In the genomic region with DNA sequence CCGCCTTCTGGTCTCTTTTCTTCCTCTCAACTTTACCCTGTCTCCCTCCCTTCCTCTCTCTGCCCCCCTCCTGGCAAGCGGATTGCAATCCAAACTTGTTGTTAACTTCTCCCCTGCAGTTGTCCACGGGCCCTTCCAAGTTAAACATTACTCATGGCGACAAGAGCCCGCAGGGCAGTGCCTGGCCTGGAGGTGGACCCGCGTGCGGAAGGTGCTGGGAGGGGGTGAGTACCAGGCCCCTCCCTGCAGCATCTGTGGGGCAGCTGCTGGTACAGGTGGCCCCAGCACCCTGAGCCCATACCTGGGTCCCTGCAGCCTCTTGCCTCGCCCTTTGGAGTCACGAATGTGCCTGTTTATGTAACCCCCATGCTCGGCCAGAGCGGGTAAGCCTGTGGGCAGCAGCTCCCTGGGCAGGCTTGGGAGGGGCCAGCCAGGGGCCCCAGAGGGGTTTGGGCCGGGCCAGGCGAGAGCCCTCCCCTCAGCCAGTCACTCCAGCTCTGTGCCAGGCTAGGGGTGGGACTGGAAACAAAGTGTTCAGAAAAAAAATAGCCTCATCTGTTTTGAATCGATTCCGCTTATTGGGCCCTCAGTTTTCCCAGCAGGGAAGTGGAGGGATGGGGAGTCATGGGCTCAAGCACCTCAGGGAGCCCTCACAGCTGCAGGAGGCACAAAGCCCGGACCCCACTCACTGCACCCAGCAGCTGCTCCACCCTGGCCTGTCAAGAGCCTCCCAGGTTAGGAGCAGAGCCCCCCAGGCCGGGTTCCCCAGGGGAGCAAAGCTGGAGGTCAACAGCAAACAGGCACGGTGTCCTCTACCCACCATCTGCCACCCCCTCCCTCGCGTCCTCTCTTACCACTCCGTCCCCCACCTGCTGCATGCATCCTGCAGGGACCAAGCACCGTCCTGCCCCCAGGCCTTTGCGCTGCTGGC, we compare ENCODE assay signal across 1 cellular context.
TF ChIP-seq lines count a peak whose summit lies in the region.

No MANE protein-coding gene starts in this region.

TF ChIP-seq in HepG2, 621 proteins besides CTCF, POLR2A, EP300 and RAD21 (continued from another document and continues in another):
- TF ChIP-seq, protein P1, sequence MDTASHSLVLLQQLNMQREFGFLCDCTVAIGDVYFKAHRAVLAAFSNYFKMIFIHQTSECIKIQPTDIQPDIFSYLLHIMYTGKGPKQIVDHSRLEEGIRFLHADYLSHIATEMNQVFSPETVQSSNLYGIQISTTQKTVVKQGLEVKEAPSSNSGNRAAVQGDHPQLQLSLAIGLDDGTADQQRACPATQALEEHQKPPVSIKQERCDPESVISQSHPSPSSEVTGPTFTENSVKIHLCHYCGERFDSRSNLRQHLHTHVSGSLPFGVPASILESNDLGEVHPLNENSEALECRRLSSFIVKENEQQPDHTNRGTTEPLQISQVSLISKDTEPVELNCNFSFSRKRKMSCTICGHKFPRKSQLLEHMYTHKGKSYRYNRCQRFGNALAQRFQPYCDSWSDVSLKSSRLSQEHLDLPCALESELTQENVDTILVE (CRISPR knock-in tag; IDR thresholded peaks at IDR 0.05): 0 out of 2 replicates have a peak, but pooled peaks have one; percentile 31
- TF ChIP-seq, protein P2, sequence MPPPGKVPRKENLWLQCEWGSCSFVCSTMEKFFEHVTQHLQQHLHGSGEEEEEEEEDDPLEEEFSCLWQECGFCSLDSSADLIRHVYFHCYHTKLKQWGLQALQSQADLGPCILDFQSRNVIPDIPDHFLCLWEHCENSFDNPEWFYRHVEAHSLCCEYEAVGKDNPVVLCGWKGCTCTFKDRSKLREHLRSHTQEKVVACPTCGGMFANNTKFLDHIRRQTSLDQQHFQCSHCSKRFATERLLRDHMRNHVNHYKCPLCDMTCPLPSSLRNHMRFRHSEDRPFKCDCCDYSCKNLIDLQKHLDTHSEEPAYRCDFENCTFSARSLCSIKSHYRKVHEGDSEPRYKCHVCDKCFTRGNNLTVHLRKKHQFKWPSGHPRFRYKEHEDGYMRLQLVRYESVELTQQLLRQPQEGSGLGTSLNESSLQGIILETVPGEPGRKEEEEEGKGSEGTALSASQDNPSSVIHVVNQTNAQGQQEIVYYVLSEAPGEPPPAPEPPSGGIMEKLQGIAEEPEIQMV (CRISPR knock-in tag; IDR thresholded peaks at IDR 0.05; ENCODE audit: low read depth): no peak
- no peak for TF ChIP-seq TSC22D2 (CRISPR knock-in tag; IDR thresholded peaks at IDR 0.05; ENCODE audit: borderline replicate concordance)
- peak; percentile 61 for TF ChIP-seq TEAD3 (CRISPR knock-in tag; optimal IDR thresholded peaks at IDR 0.05; ENCODE audit: borderline replicate concordance)
- peak; percentile 89; the same call in 1 of the 2 replicates for TF ChIP-seq ZSCAN25 (CRISPR knock-in tag; IDR thresholded peaks at IDR 0.05)
- no peak for TF ChIP-seq STAG1 (CRISPR knock-in tag; IDR thresholded peaks at IDR 0.05)
- no peak for TF ChIP-seq ELF4 (CRISPR knock-in tag; IDR thresholded peaks at IDR 0.05; ENCODE audit: borderline replicate concordance)
- TF ChIP-seq ZNF768 (CRISPR knock-in tag; IDR thresholded peaks at IDR 0.05): no peak
- TF ChIP-seq YY1 (IDR thresholded peaks at IDR 0.05; ENCODE audit: insufficient read depth, insufficient replicate concordance, low read depth, low read length): no peak
- TF ChIP-seq, protein P3, sequence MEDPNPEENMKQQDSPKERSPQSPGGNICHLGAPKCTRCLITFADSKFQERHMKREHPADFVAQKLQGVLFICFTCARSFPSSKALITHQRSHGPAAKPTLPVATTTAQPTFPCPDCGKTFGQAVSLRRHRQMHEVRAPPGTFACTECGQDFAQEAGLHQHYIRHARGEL (CRISPR knock-in tag; IDR thresholded peaks at IDR 0.05): no peak
- TF ChIP-seq, protein P4, sequence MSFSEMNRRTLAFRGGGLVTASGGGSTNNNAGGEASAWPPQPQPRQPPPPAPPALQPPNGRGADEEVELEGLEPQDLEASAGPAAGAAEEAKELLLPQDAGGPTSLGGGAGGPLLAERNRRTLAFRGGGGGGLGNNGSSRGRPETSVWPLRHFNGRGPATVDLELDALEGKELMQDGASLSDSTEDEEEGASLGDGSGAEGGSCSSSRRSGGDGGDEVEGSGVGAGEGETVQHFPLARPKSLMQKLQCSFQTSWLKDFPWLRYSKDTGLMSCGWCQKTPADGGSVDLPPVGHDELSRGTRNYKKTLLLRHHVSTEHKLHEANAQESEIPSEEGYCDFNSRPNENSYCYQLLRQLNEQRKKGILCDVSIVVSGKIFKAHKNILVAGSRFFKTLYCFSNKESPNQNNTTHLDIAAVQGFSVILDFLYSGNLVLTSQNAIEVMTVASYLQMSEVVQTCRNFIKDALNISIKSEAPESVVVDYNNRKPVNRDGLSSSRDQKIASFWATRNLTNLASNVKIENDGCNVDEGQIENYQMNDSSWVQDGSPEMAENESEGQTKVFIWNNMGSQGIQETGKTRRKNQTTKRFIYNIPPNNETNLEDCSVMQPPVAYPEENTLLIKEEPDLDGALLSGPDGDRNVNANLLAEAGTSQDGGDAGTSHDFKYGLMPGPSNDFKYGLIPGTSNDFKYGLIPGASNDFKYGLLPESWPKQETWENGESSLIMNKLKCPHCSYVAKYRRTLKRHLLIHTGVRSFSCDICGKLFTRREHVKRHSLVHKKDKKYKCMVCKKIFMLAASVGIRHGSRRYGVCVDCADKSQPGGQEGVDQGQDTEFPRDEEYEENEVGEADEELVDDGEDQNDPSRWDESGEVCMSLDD (CRISPR knock-in tag; IDR thresholded peaks at IDR 0.05; ENCODE audit: borderline replicate concordance): no peak
- TF ChIP-seq ZSCAN21 (CRISPR knock-in tag; IDR thresholded peaks at IDR 0.05; ENCODE audit: borderline replicate concordance): no peak
- TF ChIP-seq ZBTB8A (CRISPR knock-in tag; IDR thresholded peaks at IDR 0.05; ENCODE audit: borderline replicate concordance, low read depth): no peak
- TF ChIP-seq, protein P5, sequence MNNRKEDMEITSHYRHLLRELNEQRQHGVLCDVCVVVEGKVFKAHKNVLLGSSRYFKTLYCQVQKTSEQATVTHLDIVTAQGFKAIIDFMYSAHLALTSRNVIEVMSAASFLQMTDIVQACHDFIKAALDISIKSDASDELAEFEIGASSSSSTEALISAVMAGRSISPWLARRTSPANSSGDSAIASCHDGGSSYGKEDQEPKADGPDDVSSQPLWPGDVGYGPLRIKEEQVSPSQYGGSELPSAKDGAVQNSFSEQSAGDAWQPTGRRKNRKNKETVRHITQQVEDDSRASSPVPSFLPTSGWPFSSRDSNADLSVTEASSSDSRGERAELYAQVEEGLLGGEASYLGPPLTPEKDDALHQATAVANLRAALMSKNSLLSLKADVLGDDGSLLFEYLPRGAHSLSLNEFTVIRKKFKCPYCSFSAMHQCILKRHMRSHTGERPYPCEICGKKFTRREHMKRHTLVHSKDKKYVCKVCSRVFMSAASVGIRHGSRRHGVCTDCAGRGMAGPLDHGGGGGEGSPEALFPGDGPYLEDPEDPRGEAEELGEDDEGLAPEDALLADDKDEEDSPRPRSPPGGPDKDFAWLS (CRISPR knock-in tag; IDR thresholded peaks at IDR 0.05; ENCODE audit: borderline replicate concordance): no peak
- TF ChIP-seq PHF5A (CRISPR knock-in tag; IDR thresholded peaks at IDR 0.05; ENCODE audit: low read depth, unreplicated experiment): no peak
- TF ChIP-seq, protein P6, sequence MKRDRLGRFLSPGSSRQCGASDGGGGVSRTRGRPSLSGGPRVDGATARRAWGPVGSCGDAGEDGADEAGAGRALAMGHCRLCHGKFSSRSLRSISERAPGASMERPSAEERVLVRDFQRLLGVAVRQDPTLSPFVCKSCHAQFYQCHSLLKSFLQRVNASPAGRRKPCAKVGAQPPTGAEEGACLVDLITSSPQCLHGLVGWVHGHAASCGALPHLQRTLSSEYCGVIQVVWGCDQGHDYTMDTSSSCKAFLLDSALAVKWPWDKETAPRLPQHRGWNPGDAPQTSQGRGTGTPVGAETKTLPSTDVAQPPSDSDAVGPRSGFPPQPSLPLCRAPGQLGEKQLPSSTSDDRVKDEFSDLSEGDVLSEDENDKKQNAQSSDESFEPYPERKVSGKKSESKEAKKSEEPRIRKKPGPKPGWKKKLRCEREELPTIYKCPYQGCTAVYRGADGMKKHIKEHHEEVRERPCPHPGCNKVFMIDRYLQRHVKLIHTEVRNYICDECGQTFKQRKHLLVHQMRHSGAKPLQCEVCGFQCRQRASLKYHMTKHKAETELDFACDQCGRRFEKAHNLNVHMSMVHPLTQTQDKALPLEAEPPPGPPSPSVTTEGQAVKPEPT (CRISPR knock-in tag; IDR thresholded peaks at IDR 0.05; ENCODE audit: low read depth): no peak
- TF ChIP-seq ETV5 (CRISPR knock-in tag; IDR thresholded peaks at IDR 0.05; ENCODE audit: borderline replicate concordance): peak; percentile 56; the same call in 1 of the 2 replicates
- TF ChIP-seq, protein P7, sequence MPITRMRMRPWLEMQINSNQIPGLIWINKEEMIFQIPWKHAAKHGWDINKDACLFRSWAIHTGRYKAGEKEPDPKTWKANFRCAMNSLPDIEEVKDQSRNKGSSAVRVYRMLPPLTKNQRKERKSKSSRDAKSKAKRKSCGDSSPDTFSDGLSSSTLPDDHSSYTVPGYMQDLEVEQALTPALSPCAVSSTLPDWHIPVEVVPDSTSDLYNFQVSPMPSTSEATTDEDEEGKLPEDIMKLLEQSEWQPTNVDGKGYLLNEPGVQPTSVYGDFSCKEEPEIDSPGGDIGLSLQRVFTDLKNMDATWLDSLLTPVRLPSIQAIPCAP (CRISPR knock-in tag; IDR thresholded peaks at IDR 0.05; ENCODE audit: low read depth): no peak
- TF ChIP-seq ZNF235 (CRISPR knock-in tag; IDR thresholded peaks at IDR 0.05; ENCODE audit: borderline replicate concordance): no peak
- no peak for TF ChIP-seq ZNF577 (CRISPR knock-in tag; IDR thresholded peaks at IDR 0.05; ENCODE audit: borderline replicate concordance, low read depth)
- no peak for TF ChIP-seq NCOA5 (CRISPR knock-in tag; IDR thresholded peaks at IDR 0.05)
- TF ChIP-seq, protein P8, sequence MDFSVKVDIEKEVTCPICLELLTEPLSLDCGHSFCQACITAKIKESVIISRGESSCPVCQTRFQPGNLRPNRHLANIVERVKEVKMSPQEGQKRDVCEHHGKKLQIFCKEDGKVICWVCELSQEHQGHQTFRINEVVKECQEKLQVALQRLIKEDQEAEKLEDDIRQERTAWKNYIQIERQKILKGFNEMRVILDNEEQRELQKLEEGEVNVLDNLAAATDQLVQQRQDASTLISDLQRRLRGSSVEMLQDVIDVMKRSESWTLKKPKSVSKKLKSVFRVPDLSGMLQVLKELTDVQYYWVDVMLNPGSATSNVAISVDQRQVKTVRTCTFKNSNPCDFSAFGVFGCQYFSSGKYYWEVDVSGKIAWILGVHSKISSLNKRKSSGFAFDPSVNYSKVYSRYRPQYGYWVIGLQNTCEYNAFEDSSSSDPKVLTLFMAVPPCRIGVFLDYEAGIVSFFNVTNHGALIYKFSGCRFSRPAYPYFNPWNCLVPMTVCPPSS (IDR thresholded peaks at IDR 0.05): no peak
- peak; percentile 30; the same call in 1 of the 2 replicates for TF ChIP-seq SAFB2 (CRISPR knock-in tag; IDR thresholded peaks at IDR 0.05; ENCODE audit: borderline replicate concordance, low read depth)
- no peak for TF ChIP-seq TP53 (CRISPR knock-in tag; conservative IDR thresholded peaks at IDR 0.05)
- TF ChIP-seq SALL2 (CRISPR knock-in tag; IDR thresholded peaks at IDR 0.05): no peak
- no peak for TF ChIP-seq ZNF333 (CRISPR knock-in tag; IDR thresholded peaks at IDR 0.05; ENCODE audit: borderline replicate concordance)
- no peak for TF ChIP-seq ZNF567 (CRISPR knock-in tag; IDR thresholded peaks at IDR 0.05; ENCODE audit: borderline replicate concordance)
- TF ChIP-seq SMARCC2 (IDR thresholded peaks at IDR 0.05): no peak
- TF ChIP-seq ZNF713 (CRISPR knock-in tag; IDR thresholded peaks at IDR 0.05): no peak
- TF ChIP-seq, protein P9, sequence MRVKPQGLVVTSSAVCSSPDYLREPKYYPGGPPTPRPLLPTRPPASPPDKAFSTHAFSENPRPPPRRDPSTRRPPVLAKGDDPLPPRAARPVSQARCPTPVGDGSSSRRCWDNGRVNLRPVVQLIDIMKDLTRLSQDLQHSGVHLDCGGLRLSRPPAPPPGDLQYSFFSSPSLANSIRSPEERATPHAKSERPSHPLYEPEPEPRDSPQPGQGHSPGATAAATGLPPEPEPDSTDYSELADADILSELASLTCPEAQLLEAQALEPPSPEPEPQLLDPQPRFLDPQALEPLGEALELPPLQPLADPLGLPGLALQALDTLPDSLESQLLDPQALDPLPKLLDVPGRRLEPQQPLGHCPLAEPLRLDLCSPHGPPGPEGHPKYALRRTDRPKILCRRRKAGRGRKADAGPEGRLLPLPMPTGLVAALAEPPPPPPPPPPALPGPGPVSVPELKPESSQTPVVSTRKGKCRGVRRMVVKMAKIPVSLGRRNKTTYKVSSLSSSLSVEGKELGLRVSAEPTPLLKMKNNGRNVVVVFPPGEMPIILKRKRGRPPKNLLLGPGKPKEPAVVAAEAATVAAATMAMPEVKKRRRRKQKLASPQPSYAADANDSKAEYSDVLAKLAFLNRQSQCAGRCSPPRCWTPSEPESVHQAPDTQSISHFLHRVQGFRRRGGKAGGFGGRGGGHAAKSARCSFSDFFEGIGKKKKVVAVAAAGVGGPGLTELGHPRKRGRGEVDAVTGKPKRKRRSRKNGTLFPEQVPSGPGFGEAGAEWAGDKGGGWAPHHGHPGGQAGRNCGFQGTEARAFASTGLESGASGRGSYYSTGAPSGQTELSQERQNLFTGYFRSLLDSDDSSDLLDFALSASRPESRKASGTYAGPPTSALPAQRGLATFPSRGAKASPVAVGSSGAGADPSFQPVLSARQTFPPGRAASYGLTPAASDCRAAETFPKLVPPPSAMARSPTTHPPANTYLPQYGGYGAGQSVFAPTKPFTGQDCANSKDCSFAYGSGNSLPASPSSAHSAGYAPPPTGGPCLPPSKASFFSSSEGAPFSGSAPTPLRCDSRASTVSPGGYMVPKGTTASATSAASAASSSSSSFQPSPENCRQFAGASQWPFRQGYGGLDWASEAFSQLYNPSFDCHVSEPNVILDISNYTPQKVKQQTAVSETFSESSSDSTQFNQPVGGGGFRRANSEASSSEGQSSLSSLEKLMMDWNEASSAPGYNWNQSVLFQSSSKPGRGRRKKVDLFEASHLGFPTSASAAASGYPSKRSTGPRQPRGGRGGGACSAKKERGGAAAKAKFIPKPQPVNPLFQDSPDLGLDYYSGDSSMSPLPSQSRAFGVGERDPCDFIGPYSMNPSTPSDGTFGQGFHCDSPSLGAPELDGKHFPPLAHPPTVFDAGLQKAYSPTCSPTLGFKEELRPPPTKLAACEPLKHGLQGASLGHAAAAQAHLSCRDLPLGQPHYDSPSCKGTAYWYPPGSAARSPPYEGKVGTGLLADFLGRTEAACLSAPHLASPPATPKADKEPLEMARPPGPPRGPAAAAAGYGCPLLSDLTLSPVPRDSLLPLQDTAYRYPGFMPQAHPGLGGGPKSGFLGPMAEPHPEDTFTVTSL (CRISPR knock-in tag; IDR thresholded peaks at IDR 0.05; ENCODE audit: borderline replicate concordance): no peak; the same call in 1 of the 2 replicates
- TF ChIP-seq ATF7-NPFF (CRISPR knock-in tag; IDR thresholded peaks at IDR 0.05; ENCODE audit: low read depth): no peak
- TF ChIP-seq RCOR2 (CRISPR knock-in tag; IDR thresholded peaks at IDR 0.05): no peak
- TF ChIP-seq SRSF9 (IDR thresholded peaks at IDR 0.05; ENCODE audit: borderline replicate concordance, insufficient read depth, low read depth, low read length, poor library complexity, severe bottlenecking): no peak
- no peak for TF ChIP-seq ZFP62 (CRISPR knock-in tag; IDR thresholded peaks at IDR 0.05)
- no peak for TF ChIP-seq ZNF598 (CRISPR knock-in tag; IDR thresholded peaks at IDR 0.05; ENCODE audit: borderline replicate concordance)
- no peak for TF ChIP-seq MXD4 (CRISPR knock-in tag; IDR thresholded peaks at IDR 0.05)
